8 cellular contexts compared by ENCODE assay signal in the genomic region with DNA sequence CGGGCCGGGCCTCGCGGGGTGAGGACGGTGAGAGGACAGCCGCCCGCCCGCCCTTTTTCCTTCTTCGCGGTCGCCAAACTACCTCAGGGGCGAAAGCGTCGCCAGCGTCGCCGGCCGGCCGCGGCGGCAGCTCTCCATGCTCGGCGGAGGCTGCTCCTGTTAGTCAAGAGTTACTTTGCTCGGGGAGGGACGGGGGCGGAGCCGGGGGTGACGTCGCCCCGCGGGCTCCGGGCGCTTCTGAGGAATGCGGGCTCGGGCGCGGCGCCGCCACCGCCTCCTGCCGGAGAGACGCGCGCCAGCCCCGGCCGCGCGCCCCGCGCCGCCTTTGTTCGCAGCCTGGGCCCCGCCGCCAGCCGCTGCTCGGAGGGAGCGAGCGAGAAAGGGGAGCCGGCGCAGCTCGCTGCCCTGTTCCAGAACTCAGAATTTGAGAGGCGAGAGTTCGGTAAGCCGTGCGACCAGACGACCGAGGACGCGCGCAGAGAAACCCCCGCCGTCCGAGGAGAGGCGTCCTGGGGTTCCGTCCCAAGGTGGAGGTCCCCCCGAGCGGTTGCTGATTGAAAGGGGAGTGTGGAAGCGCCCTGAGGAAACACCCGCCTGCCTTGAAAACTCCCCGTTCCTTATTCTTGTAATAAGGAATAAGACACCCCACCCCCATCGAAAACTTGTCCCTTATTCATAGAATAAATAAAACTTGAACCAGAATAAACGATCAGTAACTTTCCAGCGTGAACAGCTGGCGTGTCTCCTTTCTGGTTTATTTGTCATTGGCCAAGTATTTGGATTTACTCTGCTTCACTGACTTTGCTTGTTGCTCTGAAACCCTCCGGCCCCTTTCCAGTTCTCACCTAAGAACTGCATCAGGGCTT. TPM values are rescaled to one million over a fixed set of nuclear protein-coding genes. Genes with fewer than 3 reads are reported as not detected.
DNase-seq lines count a peak whose midpoint lies in the region; TF ChIP-seq lines count a peak whose summit lies in the region.

A gene (minus strand): TSS at position 164 of the 866 bp plus-strand sequence. CDS start 241 bp downstream, outside the sequence.

- intact Hi-C loops in breast epithelium (cut with DNase I; ENCODE audit: low total_unique reads), result no loop called here

- POLR2A ChIA-PET in HEK293T (lab: Yijun Ruan, JAX), result interaction anchor here (0.7 to 1.5 kb wide), 6 partner anchors 9 to 1577 kb away, joined by 3 to 7 read pairs (median 4); no protein-coding TSS in a partner anchor

- TF ChIP-seq POLR2A in NB4 (IDR thresholded peaks at IDR 0.05; ENCODE audit: extremely low read depth, insufficient read length) (no peak), breast epithelium (IDR thresholded peaks at IDR 0.05) (peak; percentile 80)

- TF ChIP-seq CTCF in GM12873 (IDR thresholded peaks at IDR 0.05; ENCODE audit: insufficient read depth, low read depth, low read length, missing control alignments) (peak; percentile 23), NB4 (IDR thresholded peaks at IDR 0.05; ENCODE audit: low read depth, low read length) (no peak), WERI-Rb-1 (IDR thresholded peaks at IDR 0.05; ENCODE audit: low read depth, low read length) (peak; percentile 51), breast epithelium (IDR thresholded peaks at IDR 0.05) (peak in 1 of 3 donors; percentile 72)

- DNase-seq in HEK293T (ENCODE audit: extremely low spot score) (peak; percentile 89), NB4 (ENCODE audit: low read depth) (peak; percentile 42), WERI-Rb-1 (peak; percentile 94), breast epithelium (ENCODE audit: low spot score in 2 of 2) (peak; percentile 94 to 95), OCI-M2 (lab: John Stamatoyannopoulos, UW; ENCODE audit: unreplicated experiment) (no peak)

- H3K27ac ChIP-seq in WERI-Rb-1 (peak within 1 kb of the TSS; percentile 97), breast epithelium (peak within 1 kb of the TSS; percentile 97 to 98), iPS-20b (ENCODE audit: low read length) (peak within 1 kb of the TSS; percentile 73), skeletal muscle tissue (ENCODE audit: low read depth, low read length) (peak within 1 kb of the TSS; percentile 90)

- H3K36me3 ChIP-seq in WERI-Rb-1, result no peaks in the 10 kb centered on the region
- no peaks in the 10 kb centered on the region for H3K36me3 ChIP-seq in breast epithelium
- H3K36me3 ChIP-seq in iPS-20b (ENCODE audit: insufficient read depth, low read depth, low read length), result no peaks in the 10 kb centered on the region
- no peaks in the 10 kb centered on the region for H3K36me3 ChIP-seq in skeletal muscle tissue (ENCODE audit: control insufficient read depth in 3 of 3, insufficient read depth in 3 of 3, low read length in 3 of 3)

- H3K9ac ChIP-seq in iPS-20b (ENCODE audit: low read depth, low read length) (peak within 1 kb of the TSS; percentile 95), skeletal muscle tissue (ENCODE audit: low read depth in 1 of 3, low read length in 3 of 3) (peak within 1 kb of the TSS; percentile 92 to 93 (median 93))

- no peak within 1 kb of the TSS for H3K4me3 ChIP-seq in NB4 (ENCODE audit: low read depth, low read length)
- H3K4me3 ChIP-seq in WERI-Rb-1 (ENCODE audit: low read depth, low read length), result peak within 1 kb of the TSS; percentile 95
- peak within 1 kb of the TSS; percentile 68 to 88 (median 85) for H3K4me3 ChIP-seq in breast epithelium
- H3K4me3 ChIP-seq in iPS-20b (ENCODE audit: low read length), result peak within 1 kb of the TSS; percentile 75
- peak within 1 kb of the TSS; percentile 77 to 92 (median 92) for H3K4me3 ChIP-seq in skeletal muscle tissue (ENCODE audit: low read length in 3 of 3)

- H3K27me3 ChIP-seq in WERI-Rb-1 (ENCODE audit: insufficient read depth, low read depth, severe bottlenecking), result no peaks in the 10 kb centered on the region
- H3K27me3 ChIP-seq in breast epithelium, result no peaks in the 10 kb centered on the region
- peaks cover 13% of the 10 kb centered on the region; the same call in 1 of the 2 replicates for H3K27me3 ChIP-seq in iPS-20b (ENCODE audit: insufficient read depth, low read length)
- H3K27me3 ChIP-seq in skeletal muscle tissue (ENCODE audit: control insufficient read depth in 3 of 3, insufficient read depth in 3 of 3, low read length in 3 of 3), result no peaks in the 10 kb centered on the region

- CTCF ChIA-PET in HEK293T (lab: Yijun Ruan, JAX), result interaction anchor here (0.7 to 1.6 kb wide), 4 partner anchors 9 to 436 kb away, joined by 3 to 4 read pairs (median 3); no protein-coding TSS in a partner anchor

- H3K4me1 ChIP-seq in breast epithelium (peaks cover 0 to 4% of the 10 kb centered on the region in 2 donors), iPS-20b (ENCODE audit: insufficient read depth, low read length) (peaks cover 5% of the 10 kb centered on the region; the same call in 1 of the 2 replicates), skeletal muscle tissue (ENCODE audit: control insufficient read depth in 3 of 3, insufficient read depth in 3 of 3, low read length in 3 of 3) (peaks cover 7 to 20% (median 13%) of the 10 kb centered on the region in 3 donors)

- H3K9me3 ChIP-seq in WERI-Rb-1 (ENCODE audit: severe bottlenecking), result no peaks in the 10 kb centered on the region
- H3K9me3 ChIP-seq in breast epithelium, result no peaks in the 10 kb centered on the region
- no peaks in the 10 kb centered on the region for H3K9me3 ChIP-seq in iPS-20b (ENCODE audit: insufficient read depth, low read depth, low read length)
- no peaks in the 10 kb centered on the region for H3K9me3 ChIP-seq in skeletal muscle tissue (ENCODE audit: control insufficient read depth in 3 of 3, low read length in 3 of 3)

TF ChIP-seq in HEK293T, 16 proteins besides CTCF, POLR2A, EP300 and RAD21:
- TF ChIP-seq FOXM1 (IDR thresholded peaks at IDR 0.05; ENCODE audit: borderline replicate concordance), result peak; percentile 38; the same call in 1 of the 2 replicates
- 0 out of 2 replicates have a peak, but pooled peaks have one; percentile 27 for TF ChIP-seq ARNT (IDR thresholded peaks at IDR 0.05)
- no peak for TF ChIP-seq HDGF (IDR thresholded peaks at IDR 0.05; ENCODE audit: borderline replicate concordance)
- TF ChIP-seq FOXK2 (IDR thresholded peaks at IDR 0.05), result no peak
- peak; percentile 88 for TF ChIP-seq L3MBTL2 (conservative IDR thresholded peaks at IDR 0.05)
- peak; percentile 36; the same call in 1 of the 2 replicates for TF ChIP-seq LEF1 (IDR thresholded peaks at IDR 0.05; ENCODE audit: borderline replicate concordance)
- no peak for TF ChIP-seq ZNF384 (IDR thresholded peaks at IDR 0.05)
- peak; percentile 43; the same call in 1 of the 2 replicates for TF ChIP-seq ELF4 (IDR thresholded peaks at IDR 0.05)

RNA-seq across cellular contexts. Expression of the gene that starts here (rescaled TPM):
- 100 to 1,000 TPM in 1 of 3 donors, 10 to 100 TPM in 2; 29.1 to 134 (median 77.0) TPM for total RNA-seq in breast epithelium
- 37.1 TPM for total RNA-seq in skeletal muscle tissue
